8 cellular contexts compared by ENCODE assay signal in the genomic region with DNA sequence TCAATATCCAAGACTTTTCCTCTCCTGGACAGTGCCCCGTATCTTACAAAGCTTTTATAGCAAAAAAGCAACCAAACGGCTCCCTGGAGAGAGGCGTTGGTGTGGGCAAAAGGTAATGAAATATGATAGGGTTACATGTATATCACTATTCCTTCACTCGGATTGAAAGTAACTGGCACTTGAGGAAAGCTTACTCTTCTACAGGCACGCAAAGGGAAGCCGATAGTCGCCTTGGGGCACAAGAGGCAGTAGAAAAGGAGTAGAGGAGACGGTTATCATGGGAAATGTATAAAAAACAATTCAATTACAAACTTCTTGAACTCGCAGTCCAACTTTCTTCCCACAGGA. TPM values are rescaled to one million over a fixed set of nuclear protein-coding genes. Genes with fewer than 3 reads are reported as not detected.
DNase-seq lines count a peak whose midpoint lies in the region; ATAC-seq and TF ChIP-seq lines count a peak whose summit lies in the region.

No MANE protein-coding gene starts in this region.

- H2AFZ ChIP-seq in OCI-LY1 (ENCODE audit: low read length) = no peak overlapping the region

- H3K36me3 ChIP-seq in DOHH2 (ENCODE audit: control insufficient read depth, low read length) (peaks cover 49% of the 10 kb centered on the region), OCI-LY1 (ENCODE audit: insufficient read depth, low read length) (peaks cover 34% of the 10 kb centered on the region), endocrine pancreas (ENCODE audit: control insufficient read depth, insufficient read depth, low read length) (peaks cover 3% of the 10 kb centered on the region)

- ATAC-seq in HG03139 (IDR thresholded peaks at IDR 0.05; ENCODE audit: unreplicated experiment) (no peak), omental fat pad (ENCODE audit: low FRiP score) (no peak), GM18861 (IDR thresholded peaks at IDR 0.05; ENCODE audit: unreplicated experiment) (no peak)

- H3K36me3 Mint-ChIP-seq in osteocyte (ENCODE audit: unreplicated experiment) = peaks cover 10% of the 10 kb centered on the region

- no peaks in the 10 kb centered on the region for H3K27me3 Mint-ChIP-seq in osteocyte (ENCODE audit: unreplicated experiment)

- H4K20me1 ChIP-seq in DOHH2 (ENCODE audit: control insufficient read depth, insufficient read depth, low read depth, low read length) = peaks cover 7% of the 10 kb centered on the region; the same call in 1 of the 2 replicates
- no peaks in the 10 kb centered on the region for H4K20me1 ChIP-seq in OCI-LY1 (ENCODE audit: insufficient read depth, low read length)

- peak overlapping the region; percentile 71 for H3K4me3 ChIP-seq in DOHH2 (ENCODE audit: low read length)
- H3K4me3 ChIP-seq in OCI-LY1 (ENCODE audit: low read depth, low read length, poor library complexity, severe bottlenecking) = peak overlapping the region; percentile 75
- peak overlapping the region; percentile 92 for H3K4me3 ChIP-seq in endocrine pancreas (ENCODE audit: control insufficient read depth, insufficient read depth, low read length)

- H3F3A ChIP-seq in DOHH2 (ENCODE audit: control insufficient read depth, insufficient read depth) = peaks cover 16% of the 10 kb centered on the region
- no peaks in the 10 kb centered on the region for H3F3A ChIP-seq in OCI-LY1 (ENCODE audit: insufficient read depth, low read length)

- H3K4me1 ChIP-seq in DOHH2 (ENCODE audit: control insufficient read depth, low read length) (peaks cover 52% of the 10 kb centered on the region), OCI-LY1 (ENCODE audit: insufficient read depth, low read length, severe bottlenecking) (peaks cover 31% of the 10 kb centered on the region), endocrine pancreas (ENCODE audit: control insufficient read depth, insufficient read depth, low read length) (peaks cover 13% of the 10 kb centered on the region)

- peak overlapping the region; percentile 83 for H3K9ac ChIP-seq in OCI-LY1 (ENCODE audit: low read length)
- peak overlapping the region; percentile 34 for H3K9ac ChIP-seq in endocrine pancreas (ENCODE audit: control insufficient read depth, insufficient read depth, low read length)

- H3K9me3 ChIP-seq in DOHH2 (ENCODE audit: control insufficient read depth, insufficient read depth, low read length) = no peaks in the 10 kb centered on the region
- H3K9me3 ChIP-seq in OCI-LY1 (ENCODE audit: low read length) = no peaks in the 10 kb centered on the region
- no peaks in the 10 kb centered on the region for H3K9me3 ChIP-seq in endocrine pancreas (ENCODE audit: control insufficient read depth, low read length)

- H3K27ac ChIP-seq in DOHH2 (ENCODE audit: low read depth, low read length) = no peak overlapping the region
- H3K27ac ChIP-seq in OCI-LY1 (ENCODE audit: low read depth, low read length, poor library complexity, severe bottlenecking) = no peak overlapping the region

- H3K79me2 ChIP-seq in DOHH2 (ENCODE audit: control insufficient read depth, low read length) (peaks cover 59% of the 10 kb centered on the region), OCI-LY1 (ENCODE audit: insufficient read depth, low read length) (peaks cover 17% of the 10 kb centered on the region; the same call in 1 of the 2 replicates)

- H3K4me3 Mint-ChIP-seq in osteocyte (ENCODE audit: unreplicated experiment) = peak overlapping the region; percentile 95

- H3K4me1 Mint-ChIP-seq in osteocyte (ENCODE audit: unreplicated experiment) = peaks cover 35% of the 10 kb centered on the region

- no peak for TF ChIP-seq CTCF in DOHH2 (IDR thresholded peaks at IDR 0.05; ENCODE audit: low read depth, low read length, poor library complexity, severe bottlenecking)
- TF ChIP-seq CTCF in OCI-LY1 (IDR thresholded peaks at IDR 0.05; ENCODE audit: low read length) = no peak
- TF ChIP-seq CTCF in osteocyte (IDR thresholded peaks at IDR 0.05) = no peak
- TF ChIP-seq CTCF in omental fat pad (IDR thresholded peaks at IDR 0.05) = no peak

- H3K9me2 ChIP-seq in DOHH2 (replicated peaks; ENCODE audit: control insufficient read depth, low read length) = no peaks in the 10 kb centered on the region
- H3K9me2 ChIP-seq in OCI-LY1 (ENCODE audit: low read depth, low read length) = no peaks in the 10 kb centered on the region

- H3K27ac Mint-ChIP-seq in osteocyte (ENCODE audit: unreplicated experiment) = peak overlapping the region; percentile 92

- H3K27me3 ChIP-seq in DOHH2 (ENCODE audit: control insufficient read depth, low read length) (no peaks in the 10 kb centered on the region), OCI-LY1 (ENCODE audit: insufficient read depth, low read length) (no peaks in the 10 kb centered on the region), endocrine pancreas (ENCODE audit: control insufficient read depth, insufficient read depth, low read length) (no peaks in the 10 kb centered on the region)

- DNase-seq in osteocyte (ENCODE audit: extremely low spot score, unreplicated experiment) (no peak), omental fat pad (ENCODE audit: low spot score) (no peak), middle frontal gyrus (ENCODE audit: extremely low spot score, low spot score) (no peak)

- H3K4me2 ChIP-seq in DOHH2 (ENCODE audit: low read length) (peak overlapping the region; percentile 71), OCI-LY1 (ENCODE audit: low read length) (peak overlapping the region; percentile 83)

- no peaks in the 10 kb centered on the region for H3K9me3 Mint-ChIP-seq in osteocyte (ENCODE audit: unreplicated experiment)

RNA-seq across cellular contexts. Expression of gene DIAPH1, which starts 1.1 kb away (rescaled TPM):
- total RNA-seq in osteocyte (50.9 and 52.1 TPM in 2 replicates), omental fat pad (10 to 100 TPM; 35.5 to 93.2 (median 47.9) TPM)

RNA-seq across cellular contexts. Expression of gene HDAC3, which starts 19.0 kb away (rescaled TPM):
- total RNA-seq in osteocyte (62.1 and 67.9 TPM in 2 replicates), omental fat pad (10 to 100 TPM; 31.5 to 50.6 (median 38.5) TPM)

RNA-seq across cellular contexts. Expression of gene RELL2, which starts 19.1 kb away (rescaled TPM):
- total RNA-seq in osteocyte (5.4 and 6.1 TPM in 2 replicates), omental fat pad (1 to 10 TPM; 1.0 to 4.3 (median 2.9) TPM)

RNA-seq across cellular contexts. Expression of gene FCHSD1, which starts 33.6 kb away (rescaled TPM):
- total RNA-seq in osteocyte (23.2 and 28.6 TPM in 2 replicates), omental fat pad (10 to 100 TPM; 11.2 to 19.7 (median 15.5) TPM)
